Comparison of ENCODE assay signal across 9 cellular contexts in the genomic region with DNA sequence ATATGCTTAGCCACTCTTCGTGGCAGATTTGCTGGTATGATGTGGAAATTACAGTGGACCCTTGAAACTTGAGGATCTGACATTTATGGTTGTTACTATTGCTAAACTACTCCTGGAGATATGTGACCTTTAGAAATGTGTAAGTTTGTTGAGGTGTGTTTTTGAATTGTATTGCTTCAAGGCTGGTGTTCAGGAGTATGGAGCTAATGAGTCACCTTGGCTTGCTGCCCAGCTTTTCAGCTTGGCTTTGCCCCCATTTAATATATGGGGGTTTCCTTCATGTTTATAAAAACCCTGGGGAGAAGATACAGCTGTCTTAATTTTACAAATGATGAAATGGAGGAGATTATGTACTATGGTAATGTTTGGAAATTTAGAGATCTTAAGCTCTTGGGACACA.
DNase-seq lines count a peak whose midpoint lies in the region; ATAC-seq and TF ChIP-seq lines count a peak whose summit lies in the region.
"Had no signal": no experiment of that assay in that cellular context is flagged by ENCODE, and none has a peak within 500 bp of the region (broad histone marks: within the 10 kb centered on the region; RNA-seq: fewer than 3 reads in every experiment).

No MANE protein-coding gene starts in this region.

- DNase-seq in NCI-H2196 (lab: John Stamatoyannopoulos, UW; ENCODE audit: unreplicated experiment) (peak; percentile 29), NCI-H2196 treated with DMSO at 0.1 percent for 48 hours (lab: John Stamatoyannopoulos, UW; ENCODE audit: unreplicated experiment) (no peak), fibroblast of pulmonary artery (ENCODE audit: low read depth) (peak; percentile 95), germinal center (ENCODE audit: low spot score) (no peak), CD1c-positive myeloid dendritic cell (ENCODE audit: extremely low spot score) (no peak)
- peak; percentile 84 for DNase-seq in activated CD8-positive, alpha-beta memory T cell treated with anti-CD3 and anti-CD28 coated beads for 24 hours
- peak; percentile 50 to 51 for DNase-seq in stimulated activated CD4-positive, alpha-beta T cell treated with anti-CD3 and anti-CD28 coated beads, Interleukin-2, amount 100 ng/mL, for 48 hours

- no peak for TF ChIP-seq CTCF in fibroblast of pulmonary artery (IDR thresholded peaks at IDR 0.05; ENCODE audit: low read length, missing control alignments)

- no peak overlapping the region for H3K4me3 ChIP-seq in fibroblast of pulmonary artery (replicated peaks; ENCODE audit: low read depth, low read length)
- H3K4me3 ChIP-seq: uterus had no signal

- ATAC-seq in GM18909 (IDR thresholded peaks at IDR 0.05; ENCODE audit: poor library complexity, unreplicated experiment) = no peak

Comparison
In these comparisons a context has a peak if more than half of its experiments do, and no peak if none do; other contexts are left out.
1. DNase-seq: peak in NCI-H2196 (single experiment), activated CD8-positive, alpha-beta memory T cell treated with anti-CD3 and anti-CD28 coated beads for 24 hours (single experiment), fibroblast of pulmonary artery (single experiment) and stimulated activated CD4-positive, alpha-beta T cell treated with anti-CD3 and anti-CD28 coated beads, Interleukin-2, amount 100 ng/mL, for 48 hours (2 of 2); none in NCI-H2196 treated with DMSO at 0.1 percent for 48 hours (single experiment), germinal center (single experiment) and CD1c-positive myeloid dendritic cell (single experiment).